ENCODE assay signal across 12 cellular contexts in genomic region chr5:7851617-7852289, GRCh38. TPM values are rescaled to one million over a fixed set of nuclear protein-coding genes. Genes with fewer than 3 reads are reported as not detected.
DNase-seq lines count a peak whose midpoint lies in the region; ATAC-seq and TF ChIP-seq lines count a peak whose summit lies in the region.
"Had no signal": no experiment of that assay in that cellular context is flagged by ENCODE, and none has a peak within 500 bp of the region (broad histone marks: within the 10 kb centered on the region; RNA-seq: fewer than 3 reads in every experiment).

No MANE protein-coding gene starts in this region.

- no peak for TF ChIP-seq EP300 in stomach (IDR thresholded peaks at IDR 0.05)

- 22% methylated on average over 8 of the region's 8 CpGs for WGBS in right lobe of liver (ENCODE audit: insufficient coverage, low coverage, low lambda C conversion rate, missing lambda C conversion rate)
- 28 to 47% (median 42%) methylated on average over 8 of the region's 8 CpGs for WGBS in stomach, 5 donors

- peaks cover 2 to 3% of the 10 kb centered on the region in 2 donors for H3K36me3 Mint-ChIP-seq in activated T-cell treated with anti-CD3 and anti-CD28 coated beads, Interleukin-2, amount 50 U/mL, for 72 hours (ENCODE audit: insufficient read depth in 2 of 2)
- H3K36me3 Mint-ChIP-seq in activated CD8-positive, alpha-beta T cell treated with anti-CD3 and anti-CD28 coated beads for 36 hours (ENCODE audit: low read depth), result peaks cover 2% of the 10 kb centered on the region

- DNase-seq in activated T-cell treated with anti-CD3 and anti-CD28 coated beads, Interleukin-2, amount 50 U/mL, for 72 hours, result no peak
- DNase-seq in activated T-cell treated with anti-CD3 and anti-CD28 coated beads for 4 hours (no peak), right lobe of liver (peak; percentile 58 to 79 (median 72)), stomach (peak; percentile 67)
- DNase-seq in activated CD8-positive, alpha-beta T cell treated with anti-CD3 and anti-CD28 coated beads for 36 hours, result peak; percentile 16
- DNase-seq: hippocampal formation, MM.1S, T1000 had no signal

- TF ChIP-seq POLR2A in right lobe of liver (IDR thresholded peaks at IDR 0.05) (no peak), stomach (IDR thresholded peaks at IDR 0.05) (no peak)

- no peak for ATAC-seq in activated T-cell treated with anti-CD3 and anti-CD28 coated beads, Interleukin-2, amount 50 U/mL, for 72 hours (replicated peaks in 1 of 2)
- ATAC-seq in activated CD8-positive, alpha-beta T cell treated with anti-CD3 and anti-CD28 coated beads for 36 hours, result no peak
- ATAC-seq in right lobe of liver (peak; percentile 89 to 94 (median 90)), GM21447 (IDR thresholded peaks at IDR 0.05; ENCODE audit: unreplicated experiment) (no peak), GM18907 (IDR thresholded peaks at IDR 0.05; ENCODE audit: unreplicated experiment) (no peak), GM21717 (IDR thresholded peaks at IDR 0.05; ENCODE audit: unreplicated experiment) (no peak)

- H3K27ac ChIP-seq in right lobe of liver, result peak overlapping the region in 2 of 3 donors; percentile 36 to 38
- peak overlapping the region in 4 of 5 donors; percentile 32 to 60 (median 50) for H3K27ac ChIP-seq in stomach
- H3K27ac ChIP-seq: cardiac muscle cell had no signal

- intact Hi-C loops in activated CD8-positive, alpha-beta T cell treated with anti-CD3 and anti-CD28 coated beads for 36 hours (cut with micrococcal nuclease), result no loop called here
- intact Hi-C loops in right lobe of liver (cut with DNase I), result no loop called here
- intact Hi-C loops in stomach (cut with DNase I; ENCODE audit: low total_unique reads), result no loop called here

- H3K9me3 Mint-ChIP-seq in activated T-cell treated with anti-CD3 and anti-CD28 coated beads, Interleukin-2, amount 50 U/mL, for 72 hours, result peaks cover 2% of the 10 kb centered on the region in 2 donors
- H3K9me3 Mint-ChIP-seq in activated CD8-positive, alpha-beta T cell treated with anti-CD3 and anti-CD28 coated beads for 36 hours, result no peaks in the 10 kb centered on the region

- CTCF ChIA-PET in activated CD8-positive, alpha-beta T cell treated with anti-CD3 and anti-CD28 coated beads for 36 hours (lab: Charles Lee), result interaction anchor here (0.7 to 2.3 kb wide), 2 partner anchors 8 to 19 kb away, joined by 3 to 5 read pairs; no protein-coding TSS in a partner anchor

- no peak overlapping the region for H3K27ac Mint-ChIP-seq in activated T-cell treated with anti-CD3 and anti-CD28 coated beads, Interleukin-2, amount 50 U/mL, for 72 hours
- H3K27ac Mint-ChIP-seq in activated CD8-positive, alpha-beta T cell treated with anti-CD3 and anti-CD28 coated beads for 36 hours, result no peak overlapping the region

- no peaks in the 10 kb centered on the region for H3K36me3 ChIP-seq in right lobe of liver
- H3K36me3 ChIP-seq in stomach, result no peaks in the 10 kb centered on the region
- H3K36me3 ChIP-seq: cardiac muscle cell had no signal

- TF ChIP-seq CTCF in activated CD8-positive, alpha-beta T cell treated with anti-CD3 and anti-CD28 coated beads for 36 hours (IDR thresholded peaks at IDR 0.05), result no peak
- TF ChIP-seq CTCF in right lobe of liver (IDR thresholded peaks at IDR 0.05), result no peak
- no peak for TF ChIP-seq CTCF in stomach (IDR thresholded peaks at IDR 0.05)

- H3K9me3 ChIP-seq in right lobe of liver (no peaks in the 10 kb centered on the region), stomach (no peaks in the 10 kb centered on the region)

- POLR2A ChIA-PET in activated CD8-positive, alpha-beta T cell treated with anti-CD3 and anti-CD28 coated beads for 36 hours (lab: Charles Lee), result no interaction called here

- no peaks in the 10 kb centered on the region for H3K27me3 ChIP-seq in right lobe of liver
- peaks cover 0 to 35% (median 14%) of the 10 kb centered on the region in 3 donors for H3K27me3 ChIP-seq in stomach
- H3K27me3 ChIP-seq: cardiac muscle cell had no signal

- H3K27me3 Mint-ChIP-seq in activated T-cell treated with anti-CD3 and anti-CD28 coated beads, Interleukin-2, amount 50 U/mL, for 72 hours (ENCODE audit: low read depth), result peaks cover 22% of the 10 kb centered on the region
- H3K27me3 Mint-ChIP-seq in activated CD8-positive, alpha-beta T cell treated with anti-CD3 and anti-CD28 coated beads for 36 hours, result peaks cover 22% of the 10 kb centered on the region

- H3K4me1 ChIP-seq in right lobe of liver (peaks cover 0 to 20% (median 3%) of the 10 kb centered on the region in 4 donors), stomach (peaks cover 14 to 35% (median 29%) of the 10 kb centered on the region in 4 donors)

- H3K4me3 Mint-ChIP-seq in activated T-cell treated with anti-CD3 and anti-CD28 coated beads, Interleukin-2, amount 50 U/mL, for 72 hours, result peak overlapping the region; percentile 67 to 80
- no peak overlapping the region for H3K4me3 Mint-ChIP-seq in activated CD8-positive, alpha-beta T cell treated with anti-CD3 and anti-CD28 coated beads for 36 hours

- H3K4me3 ChIP-seq in right lobe of liver, result peak overlapping the region in 1 of 3 donors; percentile 54
- no peak overlapping the region for H3K4me3 ChIP-seq in stomach

- H3K4me1 Mint-ChIP-seq in activated T-cell treated with anti-CD3 and anti-CD28 coated beads, Interleukin-2, amount 50 U/mL, for 72 hours (ENCODE audit: low read depth), result peaks cover 16% of the 10 kb centered on the region
- H3K4me1 Mint-ChIP-seq in activated CD8-positive, alpha-beta T cell treated with anti-CD3 and anti-CD28 coated beads for 36 hours (ENCODE audit: low read depth), result peaks cover 17% of the 10 kb centered on the region

RNA-seq across cellular contexts. Expression of gene CFAP90, which starts 0.8 kb away (rescaled TPM):
- not detected for total RNA-seq in activated T-cell treated with anti-CD3 and anti-CD28 coated beads, Interleukin-2, amount 50 U/mL, for 72 hours
- total RNA-seq in activated CD8-positive, alpha-beta T cell treated with anti-CD3 and anti-CD28 coated beads for 36 hours, result not detected
- under 1 TPM in 4 of 6 experiments, not detected in 2; 0.10 to 0.64 (median 0.41) TPM for total RNA-seq in right lobe of liver
- total RNA-seq in stomach, result under 1 TPM in 1 of 5 donors, not detected in 4; 0.55 TPM
- 1 to 10 TPM in 2 of 3 donors, under 1 TPM in 1; 0.81 to 1.3 (median 1.2) TPM for polyA plus RNA-seq in stomach
- total RNA-seq: cardiac muscle cell had no signal

RNA-seq across cellular contexts. Expression of gene FASTKD3, which starts 17.1 kb away (rescaled TPM):
- 10 to 100 TPM in 1 of 2 donors, 1 to 10 TPM in 1; 8.5 to 12.3 TPM for total RNA-seq in activated T-cell treated with anti-CD3 and anti-CD28 coated beads, Interleukin-2, amount 50 U/mL, for 72 hours
- 10 to 100 TPM; 10.6 to 10.7 TPM for total RNA-seq in activated CD8-positive, alpha-beta T cell treated with anti-CD3 and anti-CD28 coated beads for 36 hours
- total RNA-seq in right lobe of liver, result 1 to 10 TPM; 3.8 to 9.6 (median 6.1) TPM
- total RNA-seq in stomach, result 10 to 100 TPM in 2 of 5 donors, 1 to 10 TPM in 1, under 1 TPM in 1, not detected in 1; 0.58 to 13.0 (median 7.2) TPM
- 10 to 100 TPM in 1 of 3 donors, 1 to 10 TPM in 2; 8.7 to 11.9 (median 9.9) TPM for polyA plus RNA-seq in stomach

RNA-seq across cellular contexts. Expression of gene MTRR, which starts 17.2 kb away (rescaled TPM):
- total RNA-seq in activated T-cell treated with anti-CD3 and anti-CD28 coated beads, Interleukin-2, amount 50 U/mL, for 72 hours, result 10 to 100 TPM; 65.0 to 67.6 TPM
- total RNA-seq in activated CD8-positive, alpha-beta T cell treated with anti-CD3 and anti-CD28 coated beads for 36 hours, result 10 to 100 TPM; 54.3 to 57.8 TPM
- total RNA-seq in right lobe of liver (10 to 100 TPM; 31.5 to 42.1 (median 36.7) TPM), stomach (10 to 100 TPM; 11.0 to 53.9 (median 51.3) TPM)
- polyA plus RNA-seq in stomach, result 10 to 100 TPM in 2 of 3 donors, 1 to 10 TPM in 1; 9.7 to 21.8 (median 15.1) TPM

Comparison
In these comparisons a context has a peak if more than half of its experiments do, and no peak if none do; other contexts are left out.
1. ATAC-seq: peak in right lobe of liver (4 of 4); none in activated T-cell treated with anti-CD3 and anti-CD28 coated beads, Interleukin-2, amount 50 U/mL, for 72 hours (0 of 2), activated CD8-positive, alpha-beta T cell treated with anti-CD3 and anti-CD28 coated beads for 36 hours (single experiment), GM21447 (single experiment), GM18907 (single experiment) and GM21717 (single experiment).
2. DNase-seq: peak in activated CD8-positive, alpha-beta T cell treated with anti-CD3 and anti-CD28 coated beads for 36 hours (single experiment), right lobe of liver (3 of 3) and stomach (single experiment); none in activated T-cell treated with anti-CD3 and anti-CD28 coated beads, Interleukin-2, amount 50 U/mL, for 72 hours (0 of 2) and activated T-cell treated with anti-CD3 and anti-CD28 coated beads for 4 hours (single experiment).